In the genomic region with DNA sequence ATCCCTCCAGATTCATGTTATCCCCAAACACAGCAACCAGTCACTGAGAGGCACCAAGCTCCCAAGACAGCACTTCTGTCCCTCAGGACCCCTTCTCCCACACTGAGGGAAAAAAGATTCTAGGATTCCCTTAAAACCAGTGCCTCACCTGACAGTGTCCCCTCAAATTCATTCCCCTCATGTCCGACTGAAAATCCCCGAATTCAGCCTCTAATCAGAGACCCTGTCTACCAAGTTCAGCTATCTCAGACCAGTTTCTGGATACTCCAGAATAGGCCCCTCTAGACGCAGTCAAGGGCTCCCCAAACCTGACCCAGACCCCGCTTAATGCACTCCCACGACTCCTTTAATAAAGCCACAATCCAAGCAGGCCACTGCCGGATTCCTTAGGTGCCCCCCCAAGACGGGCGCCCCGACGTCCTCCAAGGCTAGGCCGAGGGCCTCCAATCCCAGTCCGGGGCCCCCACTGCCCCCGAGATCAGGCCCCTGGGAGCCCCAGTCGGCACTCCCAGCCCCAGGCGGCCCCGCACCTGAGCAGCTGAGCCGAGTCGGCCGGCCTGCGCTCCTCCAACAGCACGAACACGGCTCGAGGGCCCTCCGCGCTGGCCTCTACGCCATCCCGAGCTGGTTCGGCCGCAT, we compare ENCODE assay signal across 6 cellular contexts.
DNase-seq lines count a peak whose midpoint lies in the region; ATAC-seq and TF ChIP-seq lines count a peak whose summit lies in the region.

No MANE protein-coding gene starts in this region.

- H3K4me3 ChIP-seq in iPS-11a (ENCODE audit: low read depth, low read length): peak overlapping the region; percentile 65

- no peak for TF ChIP-seq CTCF in GM10266 (IDR thresholded peaks at IDR 0.05; ENCODE audit: control insufficient read depth, insufficient read depth, low read depth, missing control alignments)

- peak; percentile 13 for ATAC-seq in GM18909 (IDR thresholded peaks at IDR 0.05; ENCODE audit: poor library complexity, unreplicated experiment)

- peak; percentile 10 for DNase-seq in RPMI8226
- no peak for DNase-seq in islet precursor cell
- no peak for DNase-seq in GM10266 (ENCODE audit: extremely low spot score)
- DNase-seq in hepatic stellate cell (ENCODE audit: low spot score): no peak
